Comparison of ENCODE assay signal across 35 cellular contexts in the genomic region with DNA sequence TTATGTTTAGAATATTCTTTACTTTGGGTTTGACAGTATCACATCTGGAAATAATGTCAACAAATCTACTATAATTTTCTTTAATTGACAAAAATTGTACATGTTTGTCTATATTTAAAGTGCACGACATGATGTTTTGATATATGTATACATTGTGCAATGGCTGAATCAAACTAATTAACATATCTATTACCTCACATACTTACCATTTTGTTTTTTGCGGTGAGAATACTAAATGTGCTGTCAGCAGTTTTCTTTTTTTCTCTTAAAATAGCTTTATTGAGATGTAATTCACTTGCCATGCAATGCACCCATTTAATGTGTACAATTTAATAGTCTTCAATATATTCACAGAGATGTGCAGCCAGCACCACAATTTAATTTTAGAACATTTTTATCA. TPM values are rescaled to one million over a fixed set of nuclear protein-coding genes. Genes with fewer than 3 reads are reported as not detected.
"Had no signal": no experiment of that assay in that cellular context is flagged by ENCODE, and none has a peak within 500 bp of the region (broad histone marks: within the 10 kb centered on the region; RNA-seq: fewer than 3 reads in every experiment).

No MANE protein-coding gene starts in this region.

- H3K9me3 ChIP-seq: adrenal gland, body of pancreas, gastrocnemius medialis had no signal

- H3K4me3 ChIP-seq: adrenal gland, body of pancreas, esophagus muscularis mucosa, gastrocnemius medialis, heart left ventricle had no signal

- FAIRE-seq: colon had no signal

- H3K27ac ChIP-seq: adrenal gland, body of pancreas, esophagus muscularis mucosa, foreskin keratinocyte, gastrocnemius medialis, heart left ventricle had no signal

- H3K4me1 ChIP-seq: foreskin keratinocyte, gastrocnemius medialis had no signal

- H3K27me3 ChIP-seq: adrenal gland, body of pancreas, esophagus muscularis mucosa, foreskin keratinocyte, gastrocnemius medialis, heart left ventricle had no signal

- DNase-seq: activated CD4-positive, alpha-beta memory T cell treated with anti-CD3 and anti-CD28 coated beads for 36 hours; activated CD4-positive, alpha-beta T cell treated with anti-CD3 and anti-CD28 coated beads for 36 hours; activated CD4-positive, alpha-beta T cell treated with anti-CD3 and anti-CD28 coated beads, Interleukin-2, amount 10 ng/mL, durations not matched to agents 24 days and 14 days; activated CD4-positive, CD25-positive, alpha-beta regulatory T cell; activated CD4-positive, CD25-positive, alpha-beta regulatory T cell treated with anti-CD3 and anti-CD28 coated beads, Interleukin-2, amount 50 U/mL, for 72 hours; activated CD8-positive, alpha-beta memory T cell treated with anti-CD3 and anti-CD28 coated beads, Interleukin-2, amount 10 ng/mL, durations not matched to agents 7 days and 5 days; activated CD8-positive, alpha-beta memory T cell treated with anti-CD3 and anti-CD28 coated beads, Interleukin-2, amount 50 U/mL, for 4 hours; activated CD8-positive, alpha-beta T cell treated with anti-CD3 and anti-CD28 coated beads, Interleukin-2, amount 10 ng/mL, durations not matched to agents 7 days and 5 days; activated effector memory CD4-positive, alpha-beta T cell treated with anti-CD3 and anti-CD28 coated beads, Interleukin-2, amount 50 U/mL, for 16 hours; activated naive CD4-positive, alpha-beta T cell treated with anti-CD3 and anti-CD28 coated beads for 36 hours; activated naive CD8-positive, alpha-beta T cell treated with anti-CD3 and anti-CD28 coated beads for 36 hours; activated naive CD8-positive, alpha-beta T cell treated with anti-CD3 and anti-CD28 coated beads, Interleukin-2, amount 50 U/mL, for 24 hours; activated T-cell treated with anti-CD3 and anti-CD28 coated beads, Interleukin-2, amount 50 U/mL, for 1 hour; activated T-cell treated with anti-CD3 and anti-CD28 coated beads, Interleukin-2, amount 50 U/mL, for 48 hours; adrenal gland; amygdala; aorta; body of pancreas; caudate nucleus; cortex of kidney; dermis blood vessel endothelial cell; effector CD4-positive, alpha-beta T cell; effector memory CD8-positive, alpha-beta T cell; erythroblast; foreskin keratinocyte; gastrocnemius medialis; glutamatergic neuron; heart left ventricle; T-helper 2 cell had no signal

- H3K36me3 ChIP-seq: adrenal gland, esophagus muscularis mucosa, gastrocnemius medialis, heart left ventricle had no signal

RNA-seq across cellular contexts. Expression of a gene that starts 10.6 kb away (rescaled TPM):
- total RNA-seq: activated CD4-positive, alpha-beta memory T cell treated with anti-CD3 and anti-CD28 coated beads for 36 hours; activated CD4-positive, alpha-beta T cell treated with anti-CD3 and anti-CD28 coated beads for 36 hours; activated CD4-positive, alpha-beta T cell treated with anti-CD3 and anti-CD28 coated beads, Interleukin-2, amount 10 ng/mL, durations not matched to agents 24 days and 14 days; activated CD8-positive, alpha-beta memory T cell treated with anti-CD3 and anti-CD28 coated beads for 36 hours; activated CD8-positive, alpha-beta memory T cell treated with anti-CD3 and anti-CD28 coated beads, Interleukin-2, amount 10 ng/mL, durations not matched to agents 7 days and 5 days; activated CD8-positive, alpha-beta T cell treated with anti-CD3 and anti-CD28 coated beads, Interleukin-2, amount 10 ng/mL, durations not matched to agents 7 days and 5 days; activated naive CD4-positive, alpha-beta T cell treated with anti-CD3 and anti-CD28 coated beads for 36 hours; activated naive CD8-positive, alpha-beta T cell treated with anti-CD3 and anti-CD28 coated beads for 36 hours; activated T-helper 1 cell treated with anti-CD3 and anti-CD28 coated beads, Interleukin-12 subunit alpha, Interleukin-12 subunit beta, Interleukin-2, Interleukin-4 antibody, amounts not matched to agents 30 ng/mL and 10 ng/mL and 1 ng/mL, durations not matched to agents 14 hours and 24 hours and 36 hours; activated T-helper 2 cell treated with anti-CD3 and anti-CD28 coated beads, Interferon-gamma antibody, Interleukin-2, Interleukin-4, amounts not matched to agents 10 μg/mL and 5 μg/mL and 100 μg/mL, durations not matched to agents 14 hours and 24 hours and 36 hours; chondrocyte; dermis blood vessel endothelial cell; foreskin keratinocyte had no signal
- polyA plus RNA-seq: foreskin keratinocyte had no signal
